Comparison of ENCODE assay signal across 7 cellular contexts in genomic region chr1:151327903-151328674, GRCh38. TPM values are rescaled to one million over a fixed set of nuclear protein-coding genes. Genes with fewer than 3 reads are reported as not detected.
DNase-seq lines count a peak whose midpoint lies in the region; ATAC-seq and TF ChIP-seq lines count a peak whose summit lies in the region.

No MANE protein-coding gene starts in this region.

- H3K27ac Mint-ChIP-seq in T-helper 17 cell = peak overlapping the region; percentile 100

- H3K9me3 ChIP-seq in T-helper 17 cell (ENCODE audit: control insufficient read depth, low read length, poor library complexity, severe bottlenecking) = no peaks in the 10 kb centered on the region
- H3K9me3 ChIP-seq in neutrophil = no peaks in the 10 kb centered on the region

- peak overlapping the region; percentile 93 for H3K27ac ChIP-seq in neutrophil

- peaks cover 33 to 36% of the 10 kb centered on the region in 2 experiments for H3K4me1 ChIP-seq in neutrophil (ENCODE audit: control insufficient read depth in 1 of 2, insufficient read depth in 1 of 2, low read depth in 1 of 2, low read length in 1 of 2)

- H3K36me3 ChIP-seq in neutrophil = peaks cover 16% of the 10 kb centered on the region

- peaks cover 29% of the 10 kb centered on the region for H3K4me1 Mint-ChIP-seq in T-helper 17 cell

- ATAC-seq in GM18517 (IDR thresholded peaks at IDR 0.05; ENCODE audit: unreplicated experiment) = peak; percentile 26
- peak; percentile 18 for ATAC-seq in HG02763 (IDR thresholded peaks at IDR 0.05; ENCODE audit: unreplicated experiment)
- ATAC-seq in T-helper 17 cell = peak; percentile 19
- ATAC-seq in GM21360 (IDR thresholded peaks at IDR 0.05; ENCODE audit: unreplicated experiment) = no peak

- TF ChIP-seq CTCF in fibroblast of mammary gland (conservative IDR thresholded peaks at IDR 0.05; ENCODE audit: control insufficient read depth, insufficient read depth, low read depth, low read length) (no peak), neutrophil (IDR thresholded peaks at IDR 0.05) (no peak)

- DNase-seq in T-helper 17 cell = no peak
- no peak for DNase-seq in fibroblast of mammary gland (ENCODE audit: low read depth)
- DNase-seq in SIG-M5 (lab: John Stamatoyannopoulos, UW) = no peak

- no peaks in the 10 kb centered on the region for H3K27me3 ChIP-seq in neutrophil

- H3K27me3 Mint-ChIP-seq in T-helper 17 cell = no peaks in the 10 kb centered on the region

- peaks cover 5% of the 10 kb centered on the region for H3K36me3 Mint-ChIP-seq in T-helper 17 cell (ENCODE audit: low read depth)

- peak overlapping the region; percentile 58 for H3K4me3 ChIP-seq in fibroblast of mammary gland (ENCODE audit: control insufficient read depth, low read depth, low read length)
- H3K4me3 ChIP-seq in neutrophil (ENCODE audit: low read depth in 1 of 2, low read length in 1 of 2) = peak overlapping the region; percentile 90 to 91

- H3K4me3 Mint-ChIP-seq in T-helper 17 cell = peak overlapping the region; percentile 99

RNA-seq across cellular contexts. Expression of gene PI4KB, which starts 0.9 kb away (rescaled TPM):
- total RNA-seq in T-helper 17 cell = 10 to 100 TPM; 73.5 to 81.4 TPM

RNA-seq across cellular contexts. Expression of gene RFX5, which starts 19.0 kb away (rescaled TPM):
- total RNA-seq in T-helper 17 cell = 100 to 1,000 TPM in 1 of 2 donors, 10 to 100 TPM in 1; 81.5 to 105 TPM

RNA-seq across cellular contexts. Expression of gene SELENBP1, which starts 44.4 kb away (rescaled TPM):
- total RNA-seq in T-helper 17 cell = not detected

RNA-seq across cellular contexts. Expression of gene ZNF687, which starts 46.0 kb away (rescaled TPM):
- total RNA-seq in T-helper 17 cell = 10 to 100 TPM; 25.9 to 33.8 TPM
